8 cellular contexts compared by ENCODE assay signal in the genomic region with DNA sequence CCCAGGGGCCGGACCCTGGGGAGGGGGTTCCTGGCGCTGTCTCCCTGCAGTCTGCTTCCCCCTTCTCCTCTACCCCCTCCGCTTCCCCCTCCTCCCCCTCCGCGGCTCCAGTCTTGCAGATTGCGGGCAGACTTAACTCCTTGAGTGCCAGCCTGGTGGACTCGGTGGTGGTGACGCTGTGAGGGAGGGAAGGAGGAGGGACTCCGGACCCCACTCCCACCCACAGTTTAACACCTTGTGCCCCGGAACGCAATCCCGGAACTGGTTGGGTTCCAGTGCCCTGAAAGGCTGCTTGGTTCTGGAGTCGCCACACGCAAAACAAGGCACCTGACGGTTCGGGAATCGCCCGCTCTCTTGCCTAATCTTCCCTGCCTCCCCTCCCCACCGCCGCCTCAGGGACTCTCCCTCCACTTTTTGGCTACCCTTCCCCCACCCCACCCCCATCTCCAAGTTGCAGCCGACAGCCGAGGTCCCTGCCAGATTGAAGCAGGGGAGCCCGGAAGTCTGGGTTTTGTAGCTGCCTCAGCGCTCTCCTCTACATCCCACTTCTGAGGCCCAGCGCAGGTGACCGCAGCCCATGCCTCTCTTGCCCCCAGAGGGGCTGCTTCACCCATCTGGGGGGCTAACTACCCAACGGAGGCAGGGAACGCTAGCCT. TPM values are rescaled to one million over a fixed set of nuclear protein-coding genes. Genes with fewer than 3 reads are reported as not detected.
DNase-seq lines count a peak whose midpoint lies in the region; ATAC-seq and TF ChIP-seq lines count a peak whose summit lies in the region.

No MANE protein-coding gene starts in this region.

- no peaks in the 10 kb centered on the region for H3K9me3 Mint-ChIP-seq in activated CD4-positive, alpha-beta memory T cell treated with anti-CD3 and anti-CD28 coated beads, Interleukin-2, amount 10 ng/mL, durations not matched to agents 7 days and 5 days

- peaks cover 38% of the 10 kb centered on the region for H3K4me1 Mint-ChIP-seq in activated CD4-positive, alpha-beta memory T cell treated with anti-CD3 and anti-CD28 coated beads, Interleukin-2, amount 10 ng/mL, durations not matched to agents 7 days and 5 days

- DNase-seq in AG04450 (ENCODE audit: low read depth, low spot score) = no peak
- peak; percentile 92 for DNase-seq in H7
- DNase-seq in NCI-H82 treated with DMSO at 0.1 percent for 48 hours (lab: John Stamatoyannopoulos, UW; ENCODE audit: unreplicated experiment) = peak; percentile 62
- peak; percentile 80 for DNase-seq in activated CD4-positive, alpha-beta memory T cell treated with anti-CD3 and anti-CD28 coated beads, Interleukin-2, amount 10 ng/mL, durations not matched to agents 7 days and 5 days
- DNase-seq in effector memory CD4-positive, alpha-beta T cell = peak; percentile 75 to 76 (median 75)
- DNase-seq in lung (ENCODE audit: low spot score) = peak; percentile 90
- peak; percentile 53 for DNase-seq in stimulated activated CD8-positive, alpha-beta memory T cell treated with anti-CD3 and anti-CD28 coated beads, Interleukin-12 subunit alpha, Interleukin-12 subunit beta, amount 100 ng/mL, for 1 hour (ENCODE audit: low read depth)

- H3K27ac ChIP-seq in AG04450 (ENCODE audit: low read depth, low read length) (peak overlapping the region; percentile 31), lung (ENCODE audit: low read depth in 1 of 2, low read length in 1 of 2) (peak overlapping the region; percentile 90 to 94)
- peak overlapping the region; percentile 98 for H3K27ac ChIP-seq in effector memory CD4-positive, alpha-beta T cell (ENCODE audit: insufficient read depth, low read length, poor library complexity, severe bottlenecking)

- CTCF ChIA-PET in AG04450 (lab: Charles Lee) = interaction anchor here (0.6 to 7.4 kb wide), 23 partner anchors 10 to 415 kb away, joined by 3 to 76 read pairs (median 4); a partner anchor contains a TSS
- CTCF ChIA-PET in activated CD4-positive, alpha-beta memory T cell treated with anti-CD3 and anti-CD28 coated beads, Interleukin-2, amount 10 ng/mL, durations not matched to agents 7 days and 5 days (lab: Charles Lee) = interaction anchor here (0.5 to 11.8 kb wide), 30 partner anchors 10 to 1750 kb away, joined by 3 to 270 read pairs (median 4); a partner anchor contains a TSS

- ATAC-seq in lung (ENCODE audit: insufficient read depth, low FRiP score) = peak; percentile 53
- no peak for ATAC-seq in GM19467 (IDR thresholded peaks at IDR 0.05; ENCODE audit: unreplicated experiment)

- H3K36me3 ChIP-seq in H7 (replicated peaks; ENCODE audit: control insufficient read depth, insufficient read depth, low read length) (no peaks in the 10 kb centered on the region), lung (ENCODE audit: control insufficient read depth in 2 of 2, insufficient read depth in 2 of 2, low read length in 2 of 2) (no peaks in the 10 kb centered on the region)
- no peaks in the 10 kb centered on the region for H3K36me3 ChIP-seq in effector memory CD4-positive, alpha-beta T cell (ENCODE audit: control insufficient read depth, insufficient read depth, low read length)

- H3K27me3 ChIP-seq in AG04450 (ENCODE audit: control insufficient read depth, insufficient read depth, low read length) (no peaks in the 10 kb centered on the region), H7 (ENCODE audit: control insufficient read depth, insufficient read depth, low read length) (no peaks in the 10 kb centered on the region; the same call in 1 of the 2 replicates), lung (ENCODE audit: control insufficient read depth, insufficient read depth) (no peaks in the 10 kb centered on the region)
- no peaks in the 10 kb centered on the region for H3K27me3 ChIP-seq in effector memory CD4-positive, alpha-beta T cell (replicated peaks; ENCODE audit: control insufficient read depth, insufficient read depth, low read length, poor library complexity, severe bottlenecking)

- POLR2A ChIA-PET in AG04450 (lab: Yijun Ruan, JAX) = interaction anchor here (3.8 kb wide), 1 partner anchor 20 kb away, joined by 59 read pairs; no protein-coding TSS in a partner anchor
- POLR2A ChIA-PET in activated CD4-positive, alpha-beta memory T cell treated with anti-CD3 and anti-CD28 coated beads, Interleukin-2, amount 10 ng/mL, durations not matched to agents 7 days and 5 days (lab: Charles Lee) = interaction anchor here (0.7 to 3.7 kb wide), 15 partner anchors 11 to 240 kb away, joined by 3 to 46 read pairs (median 5); a partner anchor contains a TSS

- H3K4me3 ChIP-seq in AG04450 (ENCODE audit: low read depth, low read length) (peak overlapping the region; percentile 74), H7 (ENCODE audit: insufficient read depth, low read depth, low read length) (peak overlapping the region; percentile 83), lung (peak overlapping the region; percentile 18)
- peak overlapping the region; percentile 83 for H3K4me3 ChIP-seq in effector memory CD4-positive, alpha-beta T cell (ENCODE audit: insufficient read depth, low read depth, low read length, poor library complexity, severe bottlenecking)

- H3K9me3 ChIP-seq in AG04450 (ENCODE audit: control insufficient read depth, insufficient read depth, low read length) (no peaks in the 10 kb centered on the region; the same call in 1 of the 2 replicates), lung (ENCODE audit: control insufficient read depth in 2 of 2, insufficient read depth in 1 of 2, low read length in 1 of 2) (no peaks in the 10 kb centered on the region)
- no peaks in the 10 kb centered on the region for H3K9me3 ChIP-seq in effector memory CD4-positive, alpha-beta T cell (ENCODE audit: control insufficient read depth, low read length)

- H3K4me3 Mint-ChIP-seq in activated CD4-positive, alpha-beta memory T cell treated with anti-CD3 and anti-CD28 coated beads, Interleukin-2, amount 10 ng/mL, durations not matched to agents 7 days and 5 days = peak overlapping the region; percentile 89

- H3K4me1 ChIP-seq in effector memory CD4-positive, alpha-beta T cell (ENCODE audit: control insufficient read depth, insufficient read depth, low read length, poor library complexity, severe bottlenecking) = peaks cover 25% of the 10 kb centered on the region
- peaks cover 0 to 6% of the 10 kb centered on the region in 2 donors for H3K4me1 ChIP-seq in lung (ENCODE audit: control insufficient read depth in 2 of 2, insufficient read depth in 2 of 2, low read length in 2 of 2)

- 0% methylated on average over 20 to 26 of the region's 28 CpGs for WGBS in lung, 2 donors

- peak overlapping the region; percentile 92 for H3K27ac Mint-ChIP-seq in activated CD4-positive, alpha-beta memory T cell treated with anti-CD3 and anti-CD28 coated beads, Interleukin-2, amount 10 ng/mL, durations not matched to agents 7 days and 5 days

- peaks cover 2% of the 10 kb centered on the region for H3K27me3 Mint-ChIP-seq in activated CD4-positive, alpha-beta memory T cell treated with anti-CD3 and anti-CD28 coated beads, Interleukin-2, amount 10 ng/mL, durations not matched to agents 7 days and 5 days

- peaks cover 9% of the 10 kb centered on the region for H3K36me3 Mint-ChIP-seq in activated CD4-positive, alpha-beta memory T cell treated with anti-CD3 and anti-CD28 coated beads, Interleukin-2, amount 10 ng/mL, durations not matched to agents 7 days and 5 days (ENCODE audit: low read depth)

- TF ChIP-seq CTCF in AG04450 (IDR thresholded peaks at IDR 0.05; ENCODE audit: low read depth, low read length) (no peak), lung (IDR thresholded peaks at IDR 0.05; ENCODE audit: control extremely low read depth, extremely low read depth) (no peak)

RNA-seq across cellular contexts. Expression of a gene that starts 3.9 kb away (rescaled TPM):
- polyA plus RNA-seq in AG04450 (2011; rRNA removed) = 2.5 and 5.7 TPM in 2 replicates
- polyA minus RNA-seq in AG04450 (2011; rRNA and poly(A)+ RNA removed) = 6.5 and 7.3 TPM in 2 replicates
- 15.8 and 18.5 TPM in 2 replicates for total RNA-seq in H7 (2014; rRNA removed; shearing (Covaris generic))
- total RNA-seq in activated CD4-positive, alpha-beta memory T cell treated with anti-CD3 and anti-CD28 coated beads, Interleukin-2, amount 10 ng/mL, durations not matched to agents 7 days and 5 days = 10 to 100 TPM; 56.8 to 62.5 TPM
- total RNA-seq in lung = 10 to 100 TPM; 39.6 to 91.0 TPM
- polyA plus RNA-seq in lung = 10 to 100 TPM; 23.3 to 30.4 TPM

RNA-seq across cellular contexts. Expression of a gene that starts 26.5 kb away (rescaled TPM):
- polyA plus RNA-seq in AG04450 (2011; rRNA removed) = 0.20 TPM in 1 of 2 replicates, not detected in the other
- polyA minus RNA-seq in AG04450 (2011; rRNA and poly(A)+ RNA removed) = not detected in 2 replicates
- total RNA-seq in H7 (2014; rRNA removed; shearing (Covaris generic)) = 0.21 TPM in 1 of 2 replicates, not detected in the other
- total RNA-seq in activated CD4-positive, alpha-beta memory T cell treated with anti-CD3 and anti-CD28 coated beads, Interleukin-2, amount 10 ng/mL, durations not matched to agents 7 days and 5 days = not detected
- not detected for total RNA-seq in lung
- polyA plus RNA-seq in lung = under 1 TPM in 1 of 2 donors, not detected in 1; 0.07 TPM

RNA-seq across cellular contexts. Expression of a gene that starts 41.9 kb away (rescaled TPM):
- polyA plus RNA-seq in AG04450 (2011; rRNA removed) = not detected in 2 replicates
- polyA minus RNA-seq in AG04450 (2011; rRNA and poly(A)+ RNA removed) = not detected in 2 replicates
- total RNA-seq in H7 (2014; rRNA removed; shearing (Covaris generic)) = not detected in 2 replicates
- not detected for total RNA-seq in activated CD4-positive, alpha-beta memory T cell treated with anti-CD3 and anti-CD28 coated beads, Interleukin-2, amount 10 ng/mL, durations not matched to agents 7 days and 5 days
- not detected for total RNA-seq in lung
- polyA plus RNA-seq in lung = not detected

RNA-seq across cellular contexts. Expression of a gene that starts 45.9 kb away (rescaled TPM):
- polyA plus RNA-seq in AG04450 (2011; rRNA removed) (not detected in 2 replicates), lung (under 1 TPM; 0.16 to 0.65 TPM)
- polyA minus RNA-seq in AG04450 (2011; rRNA and poly(A)+ RNA removed) = not detected in 2 replicates
- 0.04 TPM in 1 of 2 replicates, not detected in the other for total RNA-seq in H7 (2014; rRNA removed; shearing (Covaris generic))
- total RNA-seq in activated CD4-positive, alpha-beta memory T cell treated with anti-CD3 and anti-CD28 coated beads, Interleukin-2, amount 10 ng/mL, durations not matched to agents 7 days and 5 days = under 1 TPM; 0.83 to 0.86 TPM
- under 1 TPM in 1 of 2 donors, not detected in 1; 0.48 TPM for total RNA-seq in lung

Comparison
In these comparisons a context has a peak if more than half of its experiments do, and no peak if none do; other contexts are left out.
1. H3K27ac ChIP-seq: peak in every context shown above with its lines; median percentile 98 in effector memory CD4-positive, alpha-beta T cell; 92 in lung; 31 in AG04450.
2. H3K4me3 ChIP-seq: peak in every context shown above with its lines; median percentile 83 in H7; 83 in effector memory CD4-positive, alpha-beta T cell; 74 in AG04450; 18 in lung.